8 cellular contexts compared by ENCODE assay signal in the genomic region with DNA sequence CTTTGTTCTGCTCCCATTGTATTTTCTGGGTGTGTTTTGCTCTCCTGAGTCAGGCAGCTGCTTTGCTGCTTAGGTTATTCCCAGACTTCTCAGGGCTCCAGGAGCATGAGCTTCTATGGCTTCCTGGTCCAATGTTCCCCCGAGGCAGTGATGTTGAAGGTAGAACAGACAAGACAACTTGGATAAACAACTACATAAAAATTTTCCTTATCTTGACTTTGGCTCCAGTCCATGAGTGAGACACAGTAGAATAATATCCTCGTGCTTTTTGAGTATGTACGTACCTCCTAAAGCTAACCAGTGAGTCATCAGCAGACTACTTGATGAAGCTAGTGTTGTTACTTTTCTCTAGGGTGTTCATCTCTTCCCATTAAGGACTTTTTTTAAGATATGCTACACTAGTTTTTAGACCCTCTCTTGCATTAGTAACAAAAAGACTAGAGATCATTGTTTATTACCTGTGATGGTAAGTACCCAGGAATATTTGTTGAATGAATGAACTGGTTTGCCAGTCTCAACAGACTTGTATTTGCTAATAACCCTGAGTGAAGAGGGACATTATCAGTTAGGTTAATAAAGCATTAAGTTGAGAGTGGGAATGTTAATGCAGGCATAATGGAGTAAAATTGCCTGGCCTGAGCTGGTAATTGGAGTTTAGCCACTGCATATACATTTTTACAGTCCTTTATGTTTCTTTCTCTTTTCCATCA.
DNase-seq lines count a peak whose midpoint lies in the region; ATAC-seq and TF ChIP-seq lines count a peak whose summit lies in the region.

No MANE protein-coding gene starts in this region.

- DNase-seq in EH (ENCODE audit: low read depth) (peak; percentile 97), NCI-H69 (lab: John Stamatoyannopoulos, UW) (peak; percentile 14), epithelial cell of prostate (ENCODE audit: low read depth, low spot score) (peak; percentile 100), prostate gland (ENCODE audit: low spot score) (peak; percentile 88), left lobe of liver (ENCODE audit: low spot score) (no peak), ovary (no peak), G401 (ENCODE audit: low spot score) (no peak)

- peak overlapping the region; percentile 99 for H3K27ac ChIP-seq in epithelial cell of prostate
- peak overlapping the region; percentile 54 to 76 for H3K27ac ChIP-seq in prostate gland
- H3K27ac ChIP-seq in ovary: no peak overlapping the region

- H3K4me1 ChIP-seq in prostate gland (replicated peaks) (peaks cover 11% of the 10 kb centered on the region), ovary (ENCODE audit: insufficient read depth) (no peaks in the 10 kb centered on the region)

- in situ Hi-C loops in G401 (cut with HindIII; ENCODE audit: low sequenced_read_pairs): no loop called here

- no peaks in the 10 kb centered on the region for H3K36me3 ChIP-seq in prostate gland
- H3K36me3 ChIP-seq in ovary: no peaks in the 10 kb centered on the region

- 14% methylated on average over 3 of the region's 3 CpGs for WGBS in prostate gland
- WGBS in ovary, 3 donors: 13 to 16% (median 13%) methylated on average over 3 of the region's 3 CpGs

- H3K4me3 ChIP-seq in prostate gland: no peak overlapping the region
- H3K4me3 ChIP-seq in ovary: no peak overlapping the region

- no peak for TF ChIP-seq EP300 in ovary (IDR thresholded peaks at IDR 0.05)

- no peak for TF ChIP-seq CTCF in prostate gland (IDR thresholded peaks at IDR 0.05)
- no peak for TF ChIP-seq CTCF in ovary (IDR thresholded peaks at IDR 0.05)

- ATAC-seq in left lobe of liver (no peak), HG03135 (IDR thresholded peaks at IDR 0.05; ENCODE audit: unreplicated experiment) (no peak)

- no peak for TF ChIP-seq POLR2A in prostate gland (IDR thresholded peaks at IDR 0.05)
- no peak for TF ChIP-seq POLR2A in ovary (IDR thresholded peaks at IDR 0.05)

- no peaks in the 10 kb centered on the region for H3K27me3 ChIP-seq in prostate gland (replicated peaks; ENCODE audit: insufficient read depth)
- H3K27me3 ChIP-seq in ovary: no peaks in the 10 kb centered on the region

- no peaks in the 10 kb centered on the region for H3K9me3 ChIP-seq in prostate gland
- H3K9me3 ChIP-seq in ovary: no peaks in the 10 kb centered on the region

- intact Hi-C loops in prostate gland (cut with DNase I) (no loop called here), ovary (cut with DNase I) (no loop called here)

Comparison
In these comparisons a context has a peak if more than half of its experiments do, and no peak if none do; other contexts are left out.
1. DNase-seq: peak in EH (single experiment), NCI-H69 (single experiment), epithelial cell of prostate (single experiment) and prostate gland (single experiment); none in left lobe of liver (single experiment), ovary (0 of 5) and G401 (single experiment).
2. H3K27ac ChIP-seq: peak in epithelial cell of prostate (single experiment) and prostate gland (2 of 2); none in ovary (0 of 2).